In genomic region chr2:241136661-241137260, GRCh38 we compare ENCODE assay signal across 28 cellular contexts. TPM values are rescaled to one million over a fixed set of nuclear protein-coding genes. Genes with fewer than 3 reads are reported as not detected.
"Had no signal": no experiment of that assay in that cellular context is flagged by ENCODE, and none has a peak within 500 bp of the region (broad histone marks: within the 10 kb centered on the region; RNA-seq: fewer than 3 reads in every experiment).

No MANE protein-coding gene starts in this region.

- DNase-seq: central memory CD4-positive, alpha-beta T cell; colonic mucosa; effector CD8-positive, alpha-beta T cell; endodermal cell; foreskin fibroblast; gastrocnemius medialis; heart left ventricle; kidney glomerular epithelial cell; left colon; left ventricle myocardium inferior; lower lobe of right lung; naive thymus-derived CD8-positive, alpha-beta T cell; small intestine; stimulated activated CD4-positive, alpha-beta T cell treated with anti-CD3 and anti-CD28 coated beads, Interleukin-15, amount 100 ng/mL, for 24 hours; stimulated activated CD4-positive, alpha-beta T cell treated with anti-CD3 and anti-CD28 coated beads, Interleukin-2, amount 100 ng/mL, for 48 hours; stimulated activated naive B cell treated with anti-CD40 and anti-IgM and Interleukin-4, amounts not matched to agents 10 μg/mL and 1 μg/mL and 100 μg/mL, for 72 hours; stomach had no signal

- H3K4me1 Mint-ChIP-seq: endodermal cell had no signal

- H3K9me3 Mint-ChIP-seq: dendritic cell treated with granulocyte-macrophage colony-stimulating factor and Interleukin-4, amounts not matched to agents 40 ng/mL and 50 ng/mL, for 4 days; endodermal cell; naive thymus-derived CD8-positive, alpha-beta T cell; stimulated activated naive B cell treated with anti-CD40 and anti-IgM and Interleukin-4, amounts not matched to agents 10 μg/mL and 1 μg/mL and 100 μg/mL, for 72 hours; type B pancreatic cell had no signal

- H3K27me3 Mint-ChIP-seq: dendritic cell treated with granulocyte-macrophage colony-stimulating factor and Interleukin-4, amounts not matched to agents 40 ng/mL and 50 ng/mL, for 4 days; naive thymus-derived CD8-positive, alpha-beta T cell; stimulated activated naive B cell treated with anti-CD40 and anti-IgM and Interleukin-4, amounts not matched to agents 10 μg/mL and 1 μg/mL and 100 μg/mL, for 72 hours; type B pancreatic cell had no signal

- H3K4me1 ChIP-seq: colonic mucosa, gastrocnemius medialis, heart left ventricle, left ventricle myocardium inferior, lower lobe of right lung, parathyroid adenoma, prostate gland, right atrium auricular region, stomach, tibial artery had no signal

- ATAC-seq: esophagus mucosa; gastrocnemius medialis; heart left ventricle; lower lobe of right lung; naive thymus-derived CD8-positive, alpha-beta T cell; stimulated activated naive B cell treated with anti-CD40 and anti-IgM and Interleukin-4, amounts not matched to agents 10 μg/mL and 1 μg/mL and 100 μg/mL, for 72 hours had no signal

- H3K27me3 ChIP-seq: colonic mucosa, gastrocnemius medialis, heart left ventricle, hepatocyte, neutrophil, right atrium auricular region, stomach, tibial artery had no signal

- H3K4me3 Mint-ChIP-seq: dendritic cell treated with granulocyte-macrophage colony-stimulating factor and Interleukin-4, amounts not matched to agents 40 ng/mL and 50 ng/mL, for 4 days; endodermal cell; naive thymus-derived CD8-positive, alpha-beta T cell; stimulated activated naive B cell treated with anti-CD40 and anti-IgM and Interleukin-4, amounts not matched to agents 10 μg/mL and 1 μg/mL and 100 μg/mL, for 72 hours; type B pancreatic cell had no signal

- H3K27ac ChIP-seq: colonic mucosa, epithelial cell of prostate, gastrocnemius medialis, heart left ventricle, hepatocyte, left ventricle myocardium inferior, lower lobe of right lung, neutrophil, parathyroid adenoma, prostate gland, right atrium auricular region, stomach, tibial artery had no signal

- H3K36me3 ChIP-seq: colonic mucosa, gastrocnemius medialis, left ventricle myocardium inferior, right atrium auricular region had no signal

- H3K27ac Mint-ChIP-seq: dendritic cell treated with granulocyte-macrophage colony-stimulating factor and Interleukin-4, amounts not matched to agents 40 ng/mL and 50 ng/mL, for 4 days; endodermal cell; type B pancreatic cell had no signal

- H3K4me3 ChIP-seq: colonic mucosa, gastrocnemius medialis, heart left ventricle, hepatocyte, left ventricle myocardium inferior, lower lobe of right lung, prostate gland, right atrium auricular region, stomach, tibial artery had no signal

- H3K9me3 ChIP-seq: colonic mucosa, gastrocnemius medialis, heart left ventricle, left ventricle myocardium inferior, lower lobe of right lung, neutrophil, prostate gland, right atrium auricular region, stomach, tibial artery had no signal

RNA-seq across cellular contexts. Expression of gene ANO7, which starts 51.7 kb away (rescaled TPM):
- polyA plus RNA-seq: neural cell had no signal
